In the genomic region with DNA sequence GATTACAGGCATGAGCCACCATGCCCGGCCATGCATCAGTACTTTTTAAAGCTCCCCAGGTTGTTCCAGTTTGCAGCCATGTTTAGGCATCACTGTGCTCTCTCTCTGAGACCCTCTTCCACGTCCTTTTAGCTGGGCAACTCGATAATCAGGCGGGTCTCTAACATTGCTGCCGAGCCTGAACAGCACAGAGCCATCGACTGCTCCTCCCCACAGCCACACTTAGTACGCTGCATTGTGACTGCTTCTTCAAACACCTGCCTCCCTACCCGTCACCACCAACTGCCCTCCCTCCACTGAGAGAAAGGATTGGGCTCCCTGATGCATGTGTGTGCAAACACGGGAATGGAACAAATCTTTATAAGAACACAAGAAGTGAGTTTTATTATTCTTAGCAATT, we compare ENCODE assay signal across 23 cellular contexts. TPM values are rescaled to one million over a fixed set of nuclear protein-coding genes. Genes with fewer than 3 reads are reported as not detected.
DNase-seq lines count a peak whose midpoint lies in the region; ATAC-seq, FAIRE-seq and TF ChIP-seq lines count a peak whose summit lies in the region.
"Had no signal": no experiment of that assay in that cellular context is flagged by ENCODE, and none has a peak within 500 bp of the region (broad histone marks: within the 10 kb centered on the region; RNA-seq: fewer than 3 reads in every experiment).

No MANE protein-coding gene starts in this region.

- no peak overlapping the region for H3K9ac ChIP-seq in HepG2 (ENCODE audit: insufficient read depth, low read depth, low read length)

- in situ Hi-C loops in HepG2 (cut with HindIII; ENCODE audit: extremely low pct_ligation_motif_present, low pct_unique_long_range_greater_than_20kb), result no loop called here
- in situ Hi-C loops in Panc1 (cut with HindIII; ENCODE audit: low pct_unique_long_range_greater_than_20kb, low sequenced_read_pairs), result no loop called here

- no peak; the same call in 2 of the 3 replicates for ATAC-seq in HepG2
- no peak for ATAC-seq in right lobe of liver
- ATAC-seq in Panc1, result peak; percentile 64
- no peak for ATAC-seq in GM18517 (IDR thresholded peaks at IDR 0.05; ENCODE audit: unreplicated experiment)
- ATAC-seq: lower lobe of right lung had no signal

- no peaks in the 10 kb centered on the region for H4K20me1 ChIP-seq in HepG2 (ENCODE audit: insufficient read depth, low read length)

- H3K27me3 ChIP-seq in HepG2 (ENCODE audit: control insufficient read depth in 1 of 2, insufficient read depth in 2 of 2, low read length in 2 of 2), result peaks cover 3 to 7% of the 10 kb centered on the region in 2 experiments; a peak in 3 of 5 replicates
- H3K27me3 ChIP-seq in right lobe of liver, result no peaks in the 10 kb centered on the region
- no peaks in the 10 kb centered on the region for H3K27me3 ChIP-seq in Panc1 (ENCODE audit: control insufficient read depth, insufficient read depth, low read length)
- H3K27me3 ChIP-seq: tibial artery had no signal

- WGBS in HepG2 (ENCODE audit: low lambda C conversion rate), result under 1% methylated on average over 9 of the region's 9 CpGs
- 39% methylated on average over 6 of the region's 9 CpGs for WGBS in right lobe of liver (ENCODE audit: insufficient coverage, low coverage, low lambda C conversion rate, missing lambda C conversion rate)

- H3K27ac ChIP-seq in HepG2 (ENCODE audit: extremely low read length, insufficient read depth, low read length), result no peak overlapping the region
- no peak overlapping the region for H3K27ac ChIP-seq in right lobe of liver
- peak overlapping the region; percentile 76 for H3K27ac ChIP-seq in Panc1 (ENCODE audit: low read length)
- H3K27ac ChIP-seq: lower lobe of right lung, tibial artery had no signal

- peaks cover 40% of the 10 kb centered on the region for H3K4me1 ChIP-seq in HepG2 (ENCODE audit: insufficient read depth, low read length)
- H3K4me1 ChIP-seq in right lobe of liver, result peaks cover 0 to 9% (median 0%) of the 10 kb centered on the region in 4 donors
- peaks cover 25% of the 10 kb centered on the region for H3K4me1 ChIP-seq in Panc1 (ENCODE audit: control insufficient read depth, insufficient read depth, low read length)
- H3K4me1 ChIP-seq: tibial artery had no signal

- no peak overlapping the region; the same call in 1 of the 2 replicates for H3K4me2 ChIP-seq in HepG2 (ENCODE audit: low read depth, low read length)

- H3K36me3 ChIP-seq in HepG2 (replicated peaks in 1 of 2; ENCODE audit: control insufficient read depth in 1 of 2, insufficient read depth in 2 of 2, low read length in 2 of 2) (no peaks in the 10 kb centered on the region), right lobe of liver (no peaks in the 10 kb centered on the region), Panc1 (ENCODE audit: control insufficient read depth, insufficient read depth, low read length) (no peaks in the 10 kb centered on the region)
- H3K36me3 ChIP-seq: lower lobe of right lung, tibial artery had no signal

- no peak for TF ChIP-seq EP300 in HepG2 (IDR thresholded peaks at IDR 0.05; ENCODE audit: low read depth in 2 of 2, low read length in 2 of 2)
- no peak for TF ChIP-seq EP300 in HepG2 (CRISPR knock-in tag; IDR thresholded peaks at IDR 0.05; ENCODE audit: borderline replicate concordance)

- no peak for FAIRE-seq in HepG2 (lab: Jason Lieb, UNC)
- FAIRE-seq: endothelial cell of umbilical vein, G401.6, GM19239, islet of Langerhans had no signal

- no peaks in the 10 kb centered on the region for H3K9me3 ChIP-seq in HepG2 (ENCODE audit: low read length)
- no peaks in the 10 kb centered on the region for H3K9me3 ChIP-seq in right lobe of liver
- no peaks in the 10 kb centered on the region; the same call in 1 of the 2 replicates for H3K9me3 ChIP-seq in Panc1 (ENCODE audit: control insufficient read depth, insufficient read depth, low read depth, low read length)
- H3K9me3 ChIP-seq: lower lobe of right lung, tibial artery had no signal

- no peak for TF ChIP-seq POLR2A in HepG2 (IDR thresholded peaks at IDR 0.05; ENCODE audit: insufficient read depth in 1 of 2, low read depth in 2 of 2, low read length in 2 of 2)
- TF ChIP-seq POLR2A in right lobe of liver (IDR thresholded peaks at IDR 0.05), result no peak

- no peak overlapping the region for H3K4me3 ChIP-seq in HepG2 (replicated peaks in 1 of 3; ENCODE audit: insufficient read depth in 1 of 3, low read depth in 2 of 3, low read length in 3 of 3)
- H3K4me3 ChIP-seq in right lobe of liver, result no peak overlapping the region
- H3K4me3 ChIP-seq in Panc1 (ENCODE audit: low read depth in 2 of 2, low read length in 2 of 2), result no peak overlapping the region
- H3K4me3 ChIP-seq: lower lobe of right lung, tibial artery had no signal

- TF ChIP-seq CTCF in HepG2 (CRISPR knock-in tag; IDR thresholded peaks at IDR 0.05) (no peak), right lobe of liver (IDR thresholded peaks at IDR 0.05) (no peak), Panc1 (IDR thresholded peaks at IDR 0.05) (no peak)

- no TSS peak for BruUV-seq in HepG2 (replicated peaks; lab: Mats Ljungman, UMichigan)
- BruUV-seq in Panc1 (replicated peaks; lab: Mats Ljungman, UMichigan), result no TSS peak

- POLR2A ChIA-PET in HepG2 (lab: Yijun Ruan, JAX), result no interaction called here
- POLR2A ChIA-PET in Panc1 (lab: Charles Lee), result no interaction called here

- peak overlapping the region; percentile 63 for H2AFZ ChIP-seq in HepG2 (ENCODE audit: low read length)

- TF ChIP-seq RAD21 in HepG2 (CRISPR knock-in tag; IDR thresholded peaks at IDR 0.05), result no peak

- CTCF ChIA-PET in HepG2 (lab: Yijun Ruan, JAX; ENCODE audit: low intra/inter-chr PET ratio, low total read pairs) (no interaction called here), Panc1 (lab: Charles Lee) (interaction anchor here (0.7 kb wide), 2 partner anchors 51 to 85 kb away, joined by 6 to 10 read pairs; no protein-coding TSS in a partner anchor)

- DNase-seq in HepG2 (ENCODE audit: low spot score), result no peak
- no peak for DNase-seq in right lobe of liver
- peak; percentile 35 for DNase-seq in NCI-H1436 treated with DMSO at 0.1 percent for 48 hours (lab: John Stamatoyannopoulos, UW)
- DNase-seq in Panc1 (ENCODE audit: low read depth, low spot score), result no peak
- DNase-seq in stimulated activated CD4-positive, alpha-beta T cell treated with anti-CD3 and anti-CD28 coated beads, Interleukin-2, amount 100 ng/mL, for 48 hours, result no peak
- no peak for DNase-seq in amniotic stem cell (lab: John Stamatoyannopoulos, UW)
- DNase-seq in NOMO-1 (lab: John Stamatoyannopoulos, UW; ENCODE audit: unreplicated experiment in 2 of 2), result no peak
- DNase-seq: activated CD4-positive, alpha-beta T cell treated with anti-CD3 and anti-CD28 coated beads for 48 hours; Calu3; dermis blood vessel endothelial cell; GOT3; hippocampal formation; lower lobe of right lung; NK-92 treated with Interleukin-12 subunit alpha and Interleukin-12 subunit beta, amount 100 ng/mL, for 24 hours; RPMI8226; stimulated activated naive CD4-positive, alpha-beta T cell; tibial artery had no signal

- H3K79me2 ChIP-seq in HepG2 (ENCODE audit: insufficient read depth, low read length), result no peaks in the 10 kb centered on the region

- intact Hi-C loops in HepG2 (cut with micrococcal nuclease; ENCODE audit: unreplicated experiment), result no loop called here
- intact Hi-C loops in right lobe of liver (cut with DNase I), result loop anchor here in 1 of 2 donors (5.0 kb wide), 1 partner anchor 74 kb away; no protein-coding TSS in a partner anchor
- intact Hi-C loops in Panc1 (cut with micrococcal nuclease; ENCODE audit: unreplicated experiment), result loop anchor here (5.0 kb wide), 1 partner anchor 69 kb away; no protein-coding TSS in a partner anchor

RNA-seq across cellular contexts. Expression of a gene that starts 11.4 kb away (rescaled TPM):
- total RNA-seq in HepG2 (2016; rRNA removed; fragmentation: Illumina TruSeq; extraction: Trizol) (not detected in 2 replicates), right lobe of liver (under 1 TPM in 3 of 6 experiments, not detected in 3; 0.16 to 0.22 (median 0.16) TPM), Panc1 (2021; ENCODE audit: unreplicated experiment) (0.21 TPM)
- not detected in 2 replicates for total RNA-seq in HepG2 (2016; cell fraction: cytosol; rRNA removed; fragmentation: Illumina TruSeq; extraction: Trizol; ENCODE audit: low read depth)
- not detected in 2 replicates for total RNA-seq in HepG2 (2016; cell fraction: insoluble cytoplasmic fraction; rRNA removed; fragmentation: Illumina TruSeq; extraction: Trizol)
- total RNA-seq in HepG2 (2016; cell fraction: membrane; rRNA removed; fragmentation: Illumina TruSeq; extraction: Trizol), result not detected in 2 replicates
- total RNA-seq in HepG2 (2016; cell fraction: nucleus; rRNA removed; fragmentation: Illumina TruSeq; extraction: Trizol), result not detected in 2 replicates
- polyA plus RNA-seq in HepG2 (2011; rRNA removed), result 0.04 TPM in 1 of 2 replicates, not detected in the other
- 0.03 TPM in 2 replicates for polyA plus RNA-seq in HepG2 (2011; cell fraction: cytosol; rRNA removed)
- not detected in 2 replicates for polyA plus RNA-seq in HepG2 (2011; cell fraction: nucleus; rRNA removed)
- not detected in 2 replicates for polyA plus RNA-seq in HepG2 (2012)
- polyA plus RNA-seq in HepG2 (2016; cell fraction: cytosol; fragmentation: Illumina TruSeq; extraction: Trizol; ENCODE audit: low read depth), result not detected in 2 replicates
- not detected in 2 replicates for polyA plus RNA-seq in HepG2 (2016; cell fraction: insoluble cytoplasmic fraction; fragmentation: Illumina TruSeq; extraction: Trizol; ENCODE audit: low read depth)
- polyA plus RNA-seq in HepG2 (2016; cell fraction: membrane; fragmentation: Illumina TruSeq; extraction: Trizol; ENCODE audit: low read depth), result not detected in 2 replicates
- polyA plus RNA-seq in HepG2 (2016; cell fraction: nucleus; fragmentation: Illumina TruSeq; extraction: Trizol; ENCODE audit: insufficient read depth, low read depth), result not detected in 2 replicates
- 0.48 TPM in 1 of 2 replicates, not detected in the other for polyA minus RNA-seq in HepG2 (2011; rRNA and poly(A)+ RNA removed; ENCODE audit: low replicate concordance)
- polyA minus RNA-seq in HepG2 (2011; cell fraction: cytosol; rRNA and poly(A)+ RNA removed), result not detected in 2 replicates
- polyA minus RNA-seq in HepG2 (2011; cell fraction: nucleus; rRNA and poly(A)+ RNA removed), result not detected in 2 replicates
- polyA plus RNA-seq in Panc1 (2012; ENCODE audit: insufficient read length), result 0.94 TPM
- total RNA-seq: endothelial cell of umbilical vein, osteocyte had no signal

RNA-seq across cellular contexts. Expression of a gene that starts 23.1 kb away (rescaled TPM):
- total RNA-seq in HepG2 (2016; rRNA removed; fragmentation: Illumina TruSeq; extraction: Trizol) (0.27 and 0.34 TPM in 2 replicates), right lobe of liver (1 to 10 TPM; 2.3 to 8.3 (median 3.3) TPM), Panc1 (2021; ENCODE audit: unreplicated experiment) (199 TPM)
- total RNA-seq in HepG2 (2016; cell fraction: cytosol; rRNA removed; fragmentation: Illumina TruSeq; extraction: Trizol; ENCODE audit: low read depth), result 0.61 and 0.88 TPM in 2 replicates
- total RNA-seq in HepG2 (2016; cell fraction: insoluble cytoplasmic fraction; rRNA removed; fragmentation: Illumina TruSeq; extraction: Trizol), result 0.28 TPM in 2 replicates
- 0.62 and 0.80 TPM in 2 replicates for total RNA-seq in HepG2 (2016; cell fraction: membrane; rRNA removed; fragmentation: Illumina TruSeq; extraction: Trizol)
- total RNA-seq in HepG2 (2016; cell fraction: nucleus; rRNA removed; fragmentation: Illumina TruSeq; extraction: Trizol), result 0.28 and 1.2 TPM in 2 replicates
- 3.2 and 5.1 TPM in 2 replicates for polyA plus RNA-seq in HepG2 (2011; rRNA removed)
- polyA plus RNA-seq in HepG2 (2011; cell fraction: cytosol; rRNA removed), result 5.3 and 5.4 TPM in 2 replicates
- 2.8 and 3.1 TPM in 2 replicates for polyA plus RNA-seq in HepG2 (2011; cell fraction: nucleus; rRNA removed)
- 3.9 and 5.4 TPM in 2 replicates for polyA plus RNA-seq in HepG2 (2012)
- polyA plus RNA-seq in HepG2 (2016; cell fraction: cytosol; fragmentation: Illumina TruSeq; extraction: Trizol; ENCODE audit: low read depth), result 0.62 and 0.84 TPM in 2 replicates
- 0.35 and 0.72 TPM in 2 replicates for polyA plus RNA-seq in HepG2 (2016; cell fraction: insoluble cytoplasmic fraction; fragmentation: Illumina TruSeq; extraction: Trizol; ENCODE audit: low read depth)
- polyA plus RNA-seq in HepG2 (2016; cell fraction: membrane; fragmentation: Illumina TruSeq; extraction: Trizol; ENCODE audit: low read depth), result 0.59 and 0.94 TPM in 2 replicates
- 1.5 and 2.6 TPM in 2 replicates for polyA plus RNA-seq in HepG2 (2016; cell fraction: nucleus; fragmentation: Illumina TruSeq; extraction: Trizol; ENCODE audit: insufficient read depth, low read depth)
- 7.5 and 42.0 TPM in 2 replicates for polyA minus RNA-seq in HepG2 (2011; rRNA and poly(A)+ RNA removed; ENCODE audit: low replicate concordance)
- polyA minus RNA-seq in HepG2 (2011; cell fraction: cytosol; rRNA and poly(A)+ RNA removed), result 1.6 and 1.8 TPM in 2 replicates
- 2.8 and 3.5 TPM in 2 replicates for polyA minus RNA-seq in HepG2 (2011; cell fraction: nucleus; rRNA and poly(A)+ RNA removed)
- polyA plus RNA-seq in Panc1 (2012; ENCODE audit: insufficient read length), result 415 TPM

Comparison
In these comparisons a context has a peak if more than half of its experiments do, and no peak if none do; other contexts are left out.
1. RNA of a gene that starts 23.1 kb away (total RNA-seq): 199 TPM in Panc1 (single experiment); 2.3 to 8.3 TPM in right lobe of liver and 0.27 to 1.2 TPM in HepG2; every median in the first group is over 10 times any median in the second.